ENCODE assay signal across 8 cellular contexts in genomic region chr15:25439456-25439836, GRCh38. TPM values are rescaled to one million over a fixed set of nuclear protein-coding genes. Genes with fewer than 3 reads are reported as not detected.
DNase-seq lines count a peak whose midpoint lies in the region; ATAC-seq and TF ChIP-seq lines count a peak whose summit lies in the region.

No MANE protein-coding gene starts in this region.

- H3K36me3 ChIP-seq in upper lobe of right lung: no peaks in the 10 kb centered on the region

- H3K27me3 ChIP-seq in upper lobe of right lung: no peaks in the 10 kb centered on the region

- peak overlapping the region; percentile 91 for H3K4me3 Mint-ChIP-seq in chondrocyte (ENCODE audit: unreplicated experiment)

- H3K36me3 Mint-ChIP-seq in chondrocyte (ENCODE audit: low read depth): no peaks in the 10 kb centered on the region

- H3K9me3 ChIP-seq in upper lobe of right lung: no peaks in the 10 kb centered on the region

- H3K27me3 Mint-ChIP-seq in chondrocyte (ENCODE audit: low read depth): no peaks in the 10 kb centered on the region

- H3K27ac ChIP-seq in upper lobe of right lung: peak overlapping the region; percentile 98

- TF ChIP-seq CTCF in chondrocyte (IDR thresholded peaks at IDR 0.05) (no peak), upper lobe of right lung (IDR thresholded peaks at IDR 0.05) (no peak)

- peak overlapping the region; percentile 96 for H3K4me3 ChIP-seq in upper lobe of right lung

- H3K4me1 ChIP-seq in upper lobe of right lung: peaks cover 26% of the 10 kb centered on the region

- peaks cover 36% of the 10 kb centered on the region for H3K4me1 Mint-ChIP-seq in chondrocyte (ENCODE audit: low read depth)

- no peaks in the 10 kb centered on the region for H3K9me3 Mint-ChIP-seq in chondrocyte (ENCODE audit: low read depth)

- DNase-seq in DMS79 treated with DMSO at 0.1 percent for 48 hours (lab: John Stamatoyannopoulos, UW) (peak; percentile 20), DMS79 (lab: John Stamatoyannopoulos, UW) (no peak), MV-4-11 (lab: John Stamatoyannopoulos, UW) (peak; percentile 53), chondrocyte (ENCODE audit: low spot score) (no peak), lung microvascular endothelial cell (ENCODE audit: low read depth in 2 of 2) (peak; percentile 34 to 36), upper lobe of right lung (no peak), kidney glomerular epithelial cell (lab: John Stamatoyannopoulos, UW) (no peak)

- intact Hi-C loops in upper lobe of right lung (cut with DNase I): no loop called here

- peak overlapping the region; percentile 87 for H3K27ac Mint-ChIP-seq in chondrocyte (ENCODE audit: unreplicated experiment)

- peak; percentile 13 for ATAC-seq in GM21825 (IDR thresholded peaks at IDR 0.05; ENCODE audit: unreplicated experiment)
- ATAC-seq in upper lobe of right lung: no peak

RNA-seq across cellular contexts. Expression of gene UBE3A, which starts 0.6 kb away (rescaled TPM):
- total RNA-seq in chondrocyte (75.9 to 88.3 TPM (median 85.2 TPM) in 3 replicates), lung microvascular endothelial cell (27.5 and 48.8 TPM in 2 replicates), upper lobe of right lung (93.1 TPM)

Comparison
In these comparisons a context has a peak if more than half of its experiments do, and no peak if none do; other contexts are left out.
1. DNase-seq: peak in DMS79 treated with DMSO at 0.1 percent for 48 hours (single experiment), MV-4-11 (single experiment) and lung microvascular endothelial cell (2 of 2); none in DMS79 (single experiment), chondrocyte (single experiment), upper lobe of right lung (single experiment) and kidney glomerular epithelial cell (single experiment).